ENCODE assay signal across 10 cellular contexts in the genomic region with DNA sequence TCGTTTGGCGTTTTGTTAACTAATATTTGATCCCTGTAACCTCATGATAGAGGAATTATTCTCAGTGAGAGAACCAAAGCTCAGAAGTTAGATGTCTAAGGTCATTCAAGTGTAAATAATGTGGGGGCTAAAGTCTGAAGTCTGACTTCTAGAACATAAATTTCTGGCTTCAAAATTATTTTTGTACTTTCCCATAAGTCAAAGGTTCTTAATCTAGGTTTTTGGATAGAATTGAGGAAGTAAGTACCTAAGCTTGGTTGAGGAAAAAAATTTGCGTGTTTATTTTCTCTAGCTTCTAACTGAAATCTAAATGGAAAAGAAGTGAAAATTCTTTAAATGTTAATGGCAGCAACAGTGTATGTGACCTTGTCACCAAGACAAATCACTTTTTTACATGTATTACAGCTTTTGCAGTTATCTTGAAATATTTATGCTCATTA. TPM values are rescaled to one million over a fixed set of nuclear protein-coding genes. Genes with fewer than 3 reads are reported as not detected.
DNase-seq lines count a peak whose midpoint lies in the region; ATAC-seq, FAIRE-seq and TF ChIP-seq lines count a peak whose summit lies in the region.
"Had no signal": no experiment of that assay in that cellular context is flagged by ENCODE, and none has a peak within 500 bp of the region (broad histone marks: within the 10 kb centered on the region; RNA-seq: fewer than 3 reads in every experiment).

No MANE protein-coding gene starts in this region.

- POLR2A ChIA-PET in BJ (lab: Charles Lee) = interaction anchor here (0.7 kb wide), 1 partner anchor 582 kb away, joined by 3 read pairs; no protein-coding TSS in a partner anchor
- POLR2A ChIA-PET in naive thymus-derived CD4-positive, alpha-beta T cell (lab: Charles Lee) = interaction anchor here (0.6 kb wide), 1 partner anchor 1366 kb away, joined by 3 read pairs; no protein-coding TSS in a partner anchor

- no peak for ATAC-seq in naive thymus-derived CD4-positive, alpha-beta T cell
- ATAC-seq in HG02623 (IDR thresholded peaks at IDR 0.05; ENCODE audit: unreplicated experiment) (no peak), HG03520 (IDR thresholded peaks at IDR 0.05; ENCODE audit: unreplicated experiment) (no peak)

- H3K27me3 Mint-ChIP-seq in naive thymus-derived CD4-positive, alpha-beta T cell = peaks cover 0 to 4% (median 0%) of the 10 kb centered on the region in 5 donors

- peaks cover 53% of the 10 kb centered on the region for H4K20me1 ChIP-seq in Loucy (ENCODE audit: insufficient read depth, low read length, poor library complexity, severe bottlenecking)
- no peaks in the 10 kb centered on the region for H4K20me1 ChIP-seq in mammary epithelial cell (ENCODE audit: insufficient read depth, low read length)

- H3K9me3 ChIP-seq in Loucy (ENCODE audit: insufficient read depth, low read depth, low read length) (no peaks in the 10 kb centered on the region), mammary epithelial cell (replicated peaks; ENCODE audit: insufficient read depth, low read length) (no peaks in the 10 kb centered on the region)
- H3K9me3 ChIP-seq in naive thymus-derived CD4-positive, alpha-beta T cell (ENCODE audit: control insufficient read depth in 2 of 3, low read length in 3 of 3) = no peaks in the 10 kb centered on the region

- H3K9ac ChIP-seq in Loucy (ENCODE audit: low read depth, low read length, poor library complexity, severe bottlenecking) = peak overlapping the region; percentile 89
- H3K9ac ChIP-seq in mammary epithelial cell (ENCODE audit: insufficient read depth, low read length) = peak overlapping the region; percentile 82

- no peaks in the 10 kb centered on the region; the same call in 1 of the 2 replicates for H3F3A ChIP-seq in Loucy (ENCODE audit: low read depth)

- no peaks in the 10 kb centered on the region for H3K9me2 ChIP-seq in Loucy (replicated peaks; ENCODE audit: low read depth, low read length)

- H3K9me3 Mint-ChIP-seq in naive thymus-derived CD4-positive, alpha-beta T cell = no peaks in the 10 kb centered on the region

- peak overlapping the region; percentile 76 for H3K4me3 ChIP-seq in BJ (ENCODE audit: low read depth, low read length)
- peak overlapping the region; percentile 96 for H3K4me3 ChIP-seq in Loucy (ENCODE audit: low read length, poor library complexity, severe bottlenecking)
- peak overlapping the region; percentile 80 to 95 (median 81) for H3K4me3 ChIP-seq in mammary epithelial cell (replicated peaks in 1 of 3; ENCODE audit: insufficient read depth in 1 of 3, low read depth in 2 of 3, low read length in 3 of 3)
- H3K4me3 ChIP-seq in naive thymus-derived CD4-positive, alpha-beta T cell (ENCODE audit: low read length) = no peak overlapping the region

- CTCF ChIA-PET in BJ (lab: Yijun Ruan, JAX) = no interaction called here
- CTCF ChIA-PET in mammary epithelial cell (lab: Charles Lee; ENCODE audit: low non-redundant PET) = interaction anchor here (0.6 kb wide), 1 partner anchor 275 kb away, joined by 3 read pairs; no protein-coding TSS in a partner anchor
- CTCF ChIA-PET in naive thymus-derived CD4-positive, alpha-beta T cell (lab: Charles Lee) = no interaction called here

- peaks cover 30% of the 10 kb centered on the region for H3K4me1 ChIP-seq in Loucy (ENCODE audit: insufficient read depth, low read length, poor library complexity, severe bottlenecking)
- H3K4me1 ChIP-seq in mammary epithelial cell (ENCODE audit: insufficient read depth, low read length) = no peaks in the 10 kb centered on the region
- peaks cover 9 to 12% of the 10 kb centered on the region in 2 donors for H3K4me1 ChIP-seq in naive thymus-derived CD4-positive, alpha-beta T cell (ENCODE audit: control insufficient read depth in 2 of 2, insufficient read depth in 2 of 2, low read length in 2 of 2)

- H3K4me2 ChIP-seq in Loucy (ENCODE audit: low read depth, low read length, poor library complexity, severe bottlenecking) (peak overlapping the region; percentile 80), mammary epithelial cell (ENCODE audit: insufficient read depth, low read depth, low read length) (peak overlapping the region; percentile 83)

- 0% methylated on average over 3 of the region's 3 CpGs for WGBS in mammary epithelial cell (ENCODE audit: low coverage, missing lambda C conversion rate)

- no peak for FAIRE-seq in H54 (lab: Jason Lieb, UNC)
- FAIRE-seq: endometrium had no signal

- peaks cover 0 to 13% (median 0%) of the 10 kb centered on the region in 5 donors for H3K36me3 Mint-ChIP-seq in naive thymus-derived CD4-positive, alpha-beta T cell

- no peak overlapping the region for H2AFZ ChIP-seq in Loucy (ENCODE audit: low read length)
- no peak overlapping the region for H2AFZ ChIP-seq in mammary epithelial cell (ENCODE audit: low read depth, low read length)

- no peak for TF ChIP-seq POLR2A in H54 (IDR thresholded peaks at IDR 0.05; ENCODE audit: low read depth, low read length)

- H3K36me3 ChIP-seq in BJ (ENCODE audit: control insufficient read depth, insufficient read depth, low read length) (no peaks in the 10 kb centered on the region), Loucy (ENCODE audit: insufficient read depth, low read length) (no peaks in the 10 kb centered on the region), mammary epithelial cell (ENCODE audit: insufficient read depth, low read length) (peaks cover 3% of the 10 kb centered on the region)
- peaks cover 0 to 6% (median 0%) of the 10 kb centered on the region in 3 experiments for H3K36me3 ChIP-seq in naive thymus-derived CD4-positive, alpha-beta T cell (ENCODE audit: control insufficient read depth in 2 of 3, insufficient read depth in 3 of 3, low read length in 3 of 3)

- in situ Hi-C loops in mammary epithelial cell (cut with MboI; ENCODE audit: low sequenced_read_pairs in 2 of 2) = loop anchor here in 1 of 2 donors (25.0 kb wide), 1 partner anchor 191 kb away; no protein-coding TSS in a partner anchor

- TF ChIP-seq CTCF in BJ (IDR thresholded peaks at IDR 0.05; ENCODE audit: insufficient read depth, low read depth, low read length) = no peak
- TF ChIP-seq CTCF in Loucy (conservative IDR thresholded peaks at IDR 0.05; ENCODE audit: low read length) = no peak
- TF ChIP-seq CTCF in mammary epithelial cell (conservative IDR thresholded peaks at IDR 0.05 in 1 of 2, IDR thresholded peaks at IDR 0.05 in 1 of 2; ENCODE audit: extremely low read depth in 1 of 2, insufficient read depth in 1 of 2, low read depth in 1 of 2, low read length in 2 of 2) = no peak

- intact Hi-C loops in mammary epithelial cell (cut with micrococcal nuclease) = loop anchor here (5.0 kb wide), 3 partner anchors 181 to 316 kb away; partner anchors contain the start of gene SMARCD1
- intact Hi-C loops in naive thymus-derived CD4-positive, alpha-beta T cell (cut with micrococcal nuclease) = loop anchor here (5.0 kb wide), 3 partner anchors 104 to 679 kb away; partner anchors contain the start of gene CSRNP2 (in 1 of the 2)

- H3K79me2 ChIP-seq in Loucy (ENCODE audit: insufficient read depth, low read length) (peaks cover 72% of the 10 kb centered on the region), mammary epithelial cell (ENCODE audit: insufficient read depth, low read length) (peaks cover 74% of the 10 kb centered on the region)

- dilution Hi-C loops in mammary epithelial cell (cut with HindIII; ENCODE audit: low sequenced_read_pairs) = no loop called here

- BruUV-seq in mammary epithelial cell (replicated peaks; lab: Mats Ljungman, UMichigan) = no TSS peak

- H3K27me3 ChIP-seq in BJ (ENCODE audit: control insufficient read depth, insufficient read depth, low read length) = no peaks in the 10 kb centered on the region
- H3K27me3 ChIP-seq in Loucy (ENCODE audit: insufficient read depth, low read length, poor library complexity, severe bottlenecking) = peaks cover 9% of the 10 kb centered on the region
- H3K27me3 ChIP-seq in mammary epithelial cell (ENCODE audit: insufficient read depth, low read length) = no peaks in the 10 kb centered on the region
- no peaks in the 10 kb centered on the region for H3K27me3 ChIP-seq in naive thymus-derived CD4-positive, alpha-beta T cell (ENCODE audit: control insufficient read depth in 2 of 2, insufficient read depth in 2 of 2, low read length in 2 of 2)

- no peak for DNase-seq in BJ (ENCODE audit: low read depth)
- no peak for DNase-seq in mammary epithelial cell
- no peak for DNase-seq in naive thymus-derived CD4-positive, alpha-beta T cell
- no peak for DNase-seq in H54 (ENCODE audit: insufficient read length, low spot score)
- DNase-seq in NCI-H2171 (lab: John Stamatoyannopoulos, UW) = no peak
- DNase-seq: NCI-H2107 had no signal

- H3K4me1 Mint-ChIP-seq in naive thymus-derived CD4-positive, alpha-beta T cell = peaks cover 23 to 61% (median 40%) of the 10 kb centered on the region in 7 donors

- H3K27ac Mint-ChIP-seq in naive thymus-derived CD4-positive, alpha-beta T cell = peak overlapping the region in 1 of 9 donors; percentile 32

- H3K4me3 Mint-ChIP-seq in naive thymus-derived CD4-positive, alpha-beta T cell = peak overlapping the region; percentile 81 to 100 (median 99)

- H3K27ac ChIP-seq in mammary epithelial cell (ENCODE audit: insufficient read depth, low read depth, low read length) = peak overlapping the region; percentile 81
- H3K27ac ChIP-seq in naive thymus-derived CD4-positive, alpha-beta T cell (ENCODE audit: low read depth, low read length) = no peak overlapping the region

RNA-seq across cellular contexts. Expression of gene LARP4, which starts 2.3 kb away (rescaled TPM):
- polyA plus RNA-seq in BJ (2011; rRNA removed) (10.1 and 18.0 TPM in 2 replicates), mammary epithelial cell (21.3 TPM)
- polyA minus RNA-seq in BJ (2011; rRNA and poly(A)+ RNA removed) = 14.8 and 17.5 TPM in 2 replicates
- 10 to 100 TPM; 45.0 to 65.0 TPM for total RNA-seq in mammary epithelial cell
- polyA minus RNA-seq in mammary epithelial cell = 44.1 TPM
- 10 to 100 TPM; 22.1 to 68.9 (median 38.4) TPM for total RNA-seq in naive thymus-derived CD4-positive, alpha-beta T cell
- polyA plus RNA-seq in naive thymus-derived CD4-positive, alpha-beta T cell = 10 to 100 TPM; 18.7 to 23.7 TPM

RNA-seq across cellular contexts. Expression of gene FAM186A, which starts 6.6 kb away (rescaled TPM):
- polyA plus RNA-seq in BJ (2011; rRNA removed) (not detected in 2 replicates), mammary epithelial cell (not detected)
- not detected in 2 replicates for polyA minus RNA-seq in BJ (2011; rRNA and poly(A)+ RNA removed)
- not detected for total RNA-seq in mammary epithelial cell
- polyA minus RNA-seq in mammary epithelial cell = not detected
- total RNA-seq in naive thymus-derived CD4-positive, alpha-beta T cell = not detected
- under 1 TPM in 1 of 2 donors, not detected in 1; 0.06 TPM for polyA plus RNA-seq in naive thymus-derived CD4-positive, alpha-beta T cell
